In the genomic region with DNA sequence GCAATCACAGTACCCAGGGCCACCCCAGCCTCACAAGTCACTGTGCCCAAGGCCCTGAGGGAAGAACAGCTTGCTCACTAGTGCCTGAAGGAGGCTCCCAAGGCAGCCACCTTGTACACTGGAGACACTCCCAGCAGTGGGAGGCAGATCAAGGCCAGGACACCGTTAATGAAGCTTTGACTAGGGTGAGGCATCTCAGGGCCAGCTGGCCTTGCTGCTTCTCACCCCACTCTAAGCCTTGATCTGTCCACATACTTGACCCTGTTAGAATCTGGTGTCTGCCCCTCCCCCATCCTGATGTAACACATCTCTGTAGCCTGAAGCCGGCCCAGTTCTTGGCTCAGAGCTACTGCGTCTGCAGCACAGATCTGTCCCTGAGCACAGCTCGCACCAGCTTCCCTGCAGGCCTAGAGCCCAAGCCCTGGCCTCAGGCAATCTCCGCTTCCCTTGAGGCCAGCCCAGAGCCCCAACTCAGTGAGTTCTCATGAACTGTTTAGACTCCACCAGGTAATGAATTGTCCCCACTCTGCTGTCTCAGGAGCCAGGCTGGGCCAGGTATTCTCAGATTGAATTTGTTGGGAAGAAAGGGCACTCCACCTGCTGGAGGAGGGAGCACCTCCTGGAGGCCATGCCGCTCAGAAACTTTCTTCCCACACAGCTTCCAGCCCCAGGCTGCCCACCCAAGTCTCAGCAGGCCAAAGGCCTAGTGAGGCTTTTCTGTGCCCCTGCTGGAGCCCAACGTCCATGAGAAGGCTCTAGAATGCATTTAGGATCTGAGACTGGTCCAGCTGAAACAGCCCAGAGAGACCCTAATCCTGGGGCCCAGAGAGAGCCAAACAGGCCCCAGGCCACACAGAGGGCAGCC, we compare ENCODE assay signal across 1 cellular context.
TF ChIP-seq lines count a peak whose summit lies in the region.

No MANE protein-coding gene starts in this region.

TF ChIP-seq in K562, 482 proteins besides CTCF, POLR2A, EP300 and RAD21 (continued from another document and continues in another):
- no peak for TF ChIP-seq HINFP (tag; conservative IDR thresholded peaks at IDR 0.05; ENCODE audit: low read depth)
- no peak for TF ChIP-seq SRSF1 (IDR thresholded peaks at IDR 0.05; ENCODE audit: low read depth, low read length)
- TF ChIP-seq KDM1A (IDR thresholded peaks at IDR 0.05): no peak
- no peak for TF ChIP-seq MXD1 (CRISPR knock-in tag; IDR thresholded peaks at IDR 0.05; ENCODE audit: borderline replicate concordance, poor library complexity, severe bottlenecking)
- TF ChIP-seq ZNF165 (CRISPR knock-in tag; IDR thresholded peaks at IDR 0.05; ENCODE audit: borderline replicate concordance): no peak
- no peak for TF ChIP-seq ZNF121 (CRISPR knock-in tag; conservative IDR thresholded peaks at IDR 0.05)
- peak; percentile 57; the same call in 1 of the 2 replicates for TF ChIP-seq ZNF589 (CRISPR knock-in tag; IDR thresholded peaks at IDR 0.05; ENCODE audit: low read depth)
- TF ChIP-seq MAZ (CRISPR knock-in tag; conservative IDR thresholded peaks at IDR 0.05 in 1 of 2, IDR thresholded peaks at IDR 0.05 in 1 of 2): peak in 1 of 2 experiments; percentile 37; a peak in 1 of 4 replicates
- no peak for TF ChIP-seq GTF2B (IDR thresholded peaks at IDR 0.05; ENCODE audit: extremely low read depth, insufficient read length)
- peak; percentile 41; the same call in 1 of the 2 replicates for TF ChIP-seq L3MBTL2 (IDR thresholded peaks at IDR 0.05)
- TF ChIP-seq, protein P1, sequence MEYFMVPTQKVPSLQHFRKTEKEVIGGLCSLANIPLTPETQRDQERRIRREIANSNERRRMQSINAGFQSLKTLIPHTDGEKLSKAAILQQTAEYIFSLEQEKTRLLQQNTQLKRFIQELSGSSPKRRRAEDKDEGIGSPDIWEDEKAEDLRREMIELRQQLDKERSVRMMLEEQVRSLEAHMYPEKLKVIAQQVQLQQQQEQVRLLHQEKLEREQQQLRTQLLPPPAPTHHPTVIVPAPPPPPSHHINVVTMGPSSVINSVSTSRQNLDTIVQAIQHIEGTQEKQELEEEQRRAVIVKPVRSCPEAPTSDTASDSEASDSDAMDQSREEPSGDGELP (CRISPR knock-in tag; IDR thresholded peaks at IDR 0.05; ENCODE audit: borderline replicate concordance): peak; percentile 58
- TF ChIP-seq NRF1 (conservative IDR thresholded peaks at IDR 0.05 in 1 of 2, IDR thresholded peaks at IDR 0.05 in 1 of 2): peak; percentile 14 to 45; a peak in 1 of 4 replicates
- TF ChIP-seq RBM25 (IDR thresholded peaks at IDR 0.05; ENCODE audit: low read depth, low read length, severe bottlenecking): no peak
- no peak for TF ChIP-seq NUFIP1 (IDR thresholded peaks at IDR 0.05; ENCODE audit: partially characterized antibody)
- TF ChIP-seq, protein P2, sequence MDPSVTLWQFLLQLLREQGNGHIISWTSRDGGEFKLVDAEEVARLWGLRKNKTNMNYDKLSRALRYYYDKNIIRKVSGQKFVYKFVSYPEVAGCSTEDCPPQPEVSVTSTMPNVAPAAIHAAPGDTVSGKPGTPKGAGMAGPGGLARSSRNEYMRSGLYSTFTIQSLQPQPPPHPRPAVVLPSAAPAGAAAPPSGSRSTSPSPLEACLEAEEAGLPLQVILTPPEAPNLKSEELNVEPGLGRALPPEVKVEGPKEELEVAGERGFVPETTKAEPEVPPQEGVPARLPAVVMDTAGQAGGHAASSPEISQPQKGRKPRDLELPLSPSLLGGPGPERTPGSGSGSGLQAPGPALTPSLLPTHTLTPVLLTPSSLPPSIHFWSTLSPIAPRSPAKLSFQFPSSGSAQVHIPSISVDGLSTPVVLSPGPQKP (CRISPR knock-in tag; IDR thresholded peaks at IDR 0.05): no peak
- TF ChIP-seq CHD1 (IDR thresholded peaks at IDR 0.05; ENCODE audit: low read length): no peak
- no peak for TF ChIP-seq SRSF3 (IDR thresholded peaks at IDR 0.05; ENCODE audit: insufficient read depth, low read length)
- peak; percentile 67 for TF ChIP-seq CEBPG (CRISPR knock-in tag; IDR thresholded peaks at IDR 0.05)
- peak in 1 of 2 experiments; percentile 32; a peak in 1 of 4 replicates for TF ChIP-seq CEBPG (tag; conservative IDR thresholded peaks at IDR 0.05 in 1 of 2, IDR thresholded peaks at IDR 0.05 in 1 of 2)
- TF ChIP-seq, protein P3, sequence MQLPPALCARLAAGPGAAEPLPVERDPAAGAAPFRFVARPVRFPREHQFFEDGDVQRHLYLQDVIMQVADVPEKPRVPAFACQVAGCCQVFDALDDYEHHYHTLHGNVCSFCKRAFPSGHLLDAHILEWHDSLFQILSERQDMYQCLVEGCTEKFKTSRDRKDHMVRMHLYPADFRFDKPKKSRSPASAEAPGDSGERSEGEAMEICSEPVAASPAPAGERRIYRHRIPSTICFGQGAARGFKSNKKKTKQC (CRISPR knock-in tag; IDR thresholded peaks at IDR 0.05): no peak
- TF ChIP-seq, protein P4, sequence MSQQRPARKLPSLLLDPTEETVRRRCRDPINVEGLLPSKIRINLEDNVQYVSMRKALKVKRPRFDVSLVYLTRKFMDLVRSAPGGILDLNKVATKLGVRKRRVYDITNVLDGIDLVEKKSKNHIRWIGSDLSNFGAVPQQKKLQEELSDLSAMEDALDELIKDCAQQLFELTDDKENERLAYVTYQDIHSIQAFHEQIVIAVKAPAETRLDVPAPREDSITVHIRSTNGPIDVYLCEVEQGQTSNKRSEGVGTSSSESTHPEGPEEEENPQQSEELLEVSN (IDR thresholded peaks at IDR 0.05; ENCODE audit: borderline replicate concordance in 1 of 2, extremely low read depth in 1 of 2, insufficient read depth in 1 of 2, insufficient read length in 1 of 2, low read depth in 1 of 2, low read length in 1 of 2, poor library complexity in 1 of 2, severe bottlenecking in 1 of 2): no peak
- TF ChIP-seq, protein P5, sequence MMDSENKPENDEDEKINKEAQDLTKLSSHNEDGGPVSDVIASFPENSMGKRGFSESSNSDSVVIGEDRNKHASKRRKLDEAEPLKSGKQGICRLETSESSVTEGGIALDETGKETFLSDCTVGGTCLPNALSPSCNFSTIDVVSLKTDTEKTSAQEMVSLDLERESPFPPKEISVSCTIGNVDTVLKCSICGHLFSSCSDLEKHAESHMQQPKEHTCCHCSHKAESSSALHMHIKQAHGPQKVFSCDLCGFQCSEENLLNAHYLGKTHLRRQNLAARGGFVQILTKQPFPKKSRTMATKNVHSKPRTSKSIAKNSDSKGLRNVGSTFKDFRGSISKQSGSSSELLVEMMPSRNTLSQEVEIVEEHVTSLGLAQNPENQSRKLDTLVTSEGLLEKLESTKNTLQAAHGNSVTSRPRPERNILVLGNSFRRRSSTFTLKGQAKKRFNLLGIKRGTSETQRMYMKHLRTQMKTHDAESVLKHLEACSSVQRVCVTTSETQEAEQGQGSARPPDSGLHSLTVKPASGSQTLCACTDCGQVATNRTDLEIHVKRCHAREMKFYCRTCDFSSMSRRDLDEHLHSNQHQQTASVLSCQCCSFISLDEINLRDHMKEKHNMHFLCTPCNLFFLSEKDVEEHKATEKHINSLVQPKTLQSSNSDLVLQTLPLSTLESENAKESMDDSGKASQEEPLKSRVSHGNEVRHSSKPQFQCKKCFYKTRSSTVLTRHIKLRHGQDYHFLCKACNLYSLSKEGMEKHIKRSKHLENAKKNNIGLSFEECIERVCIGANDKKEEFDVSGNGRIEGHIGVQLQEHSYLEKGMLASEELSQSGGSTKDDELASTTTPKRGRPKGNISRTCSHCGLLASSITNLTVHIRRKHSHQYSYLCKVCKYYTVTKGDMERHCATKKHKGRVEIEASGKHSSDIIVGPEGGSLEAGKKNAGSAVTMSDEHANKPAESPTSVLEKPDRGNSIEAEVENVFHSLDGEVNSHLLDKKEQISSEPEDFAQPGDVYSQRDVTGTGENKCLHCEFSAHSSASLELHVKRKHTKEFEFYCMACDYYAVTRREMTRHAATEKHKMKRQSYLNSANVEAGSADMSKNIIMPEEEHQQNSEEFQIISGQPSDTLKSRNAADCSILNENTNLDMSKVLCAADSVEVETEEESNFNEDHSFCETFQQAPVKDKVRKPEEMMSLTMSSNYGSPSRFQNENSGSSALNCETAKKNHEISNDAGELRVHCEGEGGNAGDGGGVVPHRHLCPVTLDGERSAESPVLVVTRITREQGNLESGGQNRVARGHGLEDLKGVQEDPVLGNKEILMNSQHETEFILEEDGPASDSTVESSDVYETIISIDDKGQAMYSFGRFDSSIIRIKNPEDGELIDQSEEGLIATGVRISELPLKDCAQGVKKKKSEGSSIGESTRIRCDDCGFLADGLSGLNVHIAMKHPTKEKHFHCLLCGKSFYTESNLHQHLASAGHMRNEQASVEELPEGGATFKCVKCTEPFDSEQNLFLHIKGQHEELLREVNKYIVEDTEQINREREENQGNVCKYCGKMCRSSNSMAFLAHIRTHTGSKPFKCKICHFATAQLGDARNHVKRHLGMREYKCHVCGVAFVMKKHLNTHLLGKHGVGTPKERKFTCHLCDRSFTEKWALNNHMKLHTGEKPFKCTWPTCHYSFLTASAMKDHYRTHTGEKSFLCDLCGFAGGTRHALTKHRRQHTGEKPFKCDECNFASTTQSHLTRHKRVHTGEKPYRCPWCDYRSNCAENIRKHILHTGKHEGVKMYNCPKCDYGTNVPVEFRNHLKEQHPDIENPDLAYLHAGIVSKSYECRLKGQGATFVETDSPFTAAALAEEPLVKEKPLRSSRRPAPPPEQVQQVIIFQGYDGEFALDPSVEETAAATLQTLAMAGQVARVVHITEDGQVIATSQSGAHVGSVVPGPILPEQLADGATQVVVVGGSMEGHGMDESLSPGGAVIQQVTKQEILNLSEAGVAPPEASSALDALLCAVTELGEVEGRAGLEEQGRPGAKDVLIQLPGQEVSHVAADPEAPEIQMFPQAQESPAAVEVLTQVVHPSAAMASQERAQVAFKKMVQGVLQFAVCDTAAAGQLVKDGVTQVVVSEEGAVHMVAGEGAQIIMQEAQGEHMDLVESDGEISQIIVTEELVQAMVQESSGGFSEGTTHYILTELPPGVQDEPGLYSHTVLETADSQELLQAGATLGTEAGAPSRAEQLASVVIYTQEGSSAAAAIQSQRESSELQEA (IDR thresholded peaks at IDR 0.05; ENCODE audit: low read depth): no peak
- no peak for TF ChIP-seq SMAD2 (IDR thresholded peaks at IDR 0.05; ENCODE audit: low read depth, low read length)
- no peak for TF ChIP-seq ASH1L (IDR thresholded peaks at IDR 0.05; ENCODE audit: borderline replicate concordance, low read depth, partially characterized antibody)
